ENCODE assay signal across 8 cellular contexts in genomic region chr2:136135924-136136906, GRCh38. TPM values are rescaled to one million over a fixed set of nuclear protein-coding genes. Genes with fewer than 3 reads are reported as not detected.
DNase-seq lines count a peak whose midpoint lies in the region; ATAC-seq, FAIRE-seq and TF ChIP-seq lines count a peak whose summit lies in the region.

No MANE protein-coding gene starts in this region.

- peaks cover 2 to 5% of the 10 kb centered on the region in 2 donors for H3K4me1 ChIP-seq in kidney (ENCODE audit: control insufficient read depth in 1 of 2, insufficient read depth in 1 of 2, low read depth in 1 of 2, low read length in 2 of 2)

- peaks cover 99% of the 10 kb centered on the region for H3K4me1 Mint-ChIP-seq in activated B cell treated with CpG ODN at 0.5 μM for 24 hours
- peaks cover 95% of the 10 kb centered on the region for H3K4me1 Mint-ChIP-seq in stimulated activated memory B cell treated with anti-CD40 and anti-IgM and Interleukin-4, amounts not matched to agents 10 μg/mL and 1 μg/mL and 100 μg/mL, for 72 hours

- peak overlapping the region; percentile 62 for H3K4me3 Mint-ChIP-seq in activated B cell treated with CpG ODN at 0.5 μM for 24 hours
- H3K4me3 Mint-ChIP-seq in stimulated activated memory B cell treated with anti-CD40 and anti-IgM and Interleukin-4, amounts not matched to agents 10 μg/mL and 1 μg/mL and 100 μg/mL, for 72 hours, result no peak overlapping the region

- TF ChIP-seq POLR2A in erythroblast (IDR thresholded peaks at IDR 0.05; ENCODE audit: low read length), result no peak

- POLR2A ChIA-PET in activated B cell treated with CpG ODN at 0.5 μM for 24 hours (lab: Charles Lee), result interaction anchor here (0.7 to 12.1 kb wide), 26 partner anchors 11 to 605 kb away, joined by 3 to 478 read pairs (median 6); partner anchors contain the start of genes CXCR4, DARS1, R3HDM1 and ZRANB3

- H3K4me3 ChIP-seq in kidney (ENCODE audit: low read length in 2 of 2), result no peak overlapping the region

- H3K27ac ChIP-seq in kidney (ENCODE audit: low read depth in 2 of 2, low read length in 2 of 2), result no peak overlapping the region

- no peaks in the 10 kb centered on the region for H3K9me3 Mint-ChIP-seq in activated B cell treated with CpG ODN at 0.5 μM for 24 hours
- no peaks in the 10 kb centered on the region for H3K9me3 Mint-ChIP-seq in stimulated activated memory B cell treated with anti-CD40 and anti-IgM and Interleukin-4, amounts not matched to agents 10 μg/mL and 1 μg/mL and 100 μg/mL, for 72 hours

- peak overlapping the region; percentile 99 for H3K27ac Mint-ChIP-seq in activated B cell treated with CpG ODN at 0.5 μM for 24 hours
- peak overlapping the region; percentile 93 for H3K27ac Mint-ChIP-seq in stimulated activated memory B cell treated with anti-CD40 and anti-IgM and Interleukin-4, amounts not matched to agents 10 μg/mL and 1 μg/mL and 100 μg/mL, for 72 hours

- no peaks in the 10 kb centered on the region for H3K36me3 ChIP-seq in kidney (ENCODE audit: control insufficient read depth in 1 of 2, insufficient read depth in 2 of 2, low read length in 2 of 2)

- in situ Hi-C loops in KBM-7 (cut with MboI; ENCODE audit: low pct_unique_long_range_greater_than_20kb, low sequenced_read_pairs), result no loop called here

- ATAC-seq in GM21390 (IDR thresholded peaks at IDR 0.05; ENCODE audit: unreplicated experiment) (peak; percentile 42), activated B cell treated with CpG ODN at 0.5 μM for 24 hours (ENCODE audit: low read depth) (peak; percentile 48)
- ATAC-seq in stimulated activated memory B cell treated with anti-CD40 and anti-IgM and Interleukin-4, amounts not matched to agents 10 μg/mL and 1 μg/mL and 100 μg/mL, for 72 hours, result peak; percentile 79

- H3K9ac ChIP-seq in kidney (ENCODE audit: low read length in 2 of 2), result no peak overlapping the region

- no peaks in the 10 kb centered on the region for H3K9me3 ChIP-seq in kidney (ENCODE audit: control insufficient read depth in 1 of 2, low read length in 2 of 2)

- DNase-seq in DMS 273 treated with DMSO at 0.1 percent for 48 hours (lab: John Stamatoyannopoulos, UW), result peak; percentile 38
- DNase-seq in KBM-7, result peak; percentile 92
- peak; percentile 52 for DNase-seq in activated B cell treated with CpG ODN at 0.5 μM for 24 hours
- peak; percentile 66 for DNase-seq in effector CD8-positive, alpha-beta T cell (lab: John Stamatoyannopoulos, UW)
- no peak for DNase-seq in kidney
- DNase-seq in erythroblast (lab: John Stamatoyannopoulos, UW), result no peak

- intact Hi-C loops in activated B cell treated with CpG ODN at 0.5 μM for 24 hours (cut with micrococcal nuclease), result loop anchor here (1.0 to 10.0 kb wide), 6 partner anchors 36 to 1391 kb away; partner anchors contain the start of gene UBXN4
- intact Hi-C loops in kidney (cut with DNase I), result no loop called here

- no peaks in the 10 kb centered on the region for H3K27me3 Mint-ChIP-seq in activated B cell treated with CpG ODN at 0.5 μM for 24 hours
- no peaks in the 10 kb centered on the region for H3K27me3 Mint-ChIP-seq in stimulated activated memory B cell treated with anti-CD40 and anti-IgM and Interleukin-4, amounts not matched to agents 10 μg/mL and 1 μg/mL and 100 μg/mL, for 72 hours

- CTCF ChIA-PET in activated B cell treated with CpG ODN at 0.5 μM for 24 hours (lab: Charles Lee), result interaction anchor here (1.2 to 2.5 kb wide), 11 partner anchors 71 to 248 kb away, joined by 3 to 12 read pairs (median 6); partner anchors contain the start of gene DARS1

- no peak for TF ChIP-seq CTCF in activated B cell treated with CpG ODN at 0.5 μM for 24 hours (IDR thresholded peaks at IDR 0.05)
- no peak for TF ChIP-seq CTCF in kidney (IDR thresholded peaks at IDR 0.05; ENCODE audit: borderline replicate concordance, extremely low read depth, insufficient read depth)

- FAIRE-seq in kidney (lab: Jason Lieb, UNC), result no peak

- H3K36me3 Mint-ChIP-seq in activated B cell treated with CpG ODN at 0.5 μM for 24 hours (ENCODE audit: low read depth), result no peaks in the 10 kb centered on the region
- H3K36me3 Mint-ChIP-seq in stimulated activated memory B cell treated with anti-CD40 and anti-IgM and Interleukin-4, amounts not matched to agents 10 μg/mL and 1 μg/mL and 100 μg/mL, for 72 hours, result no peaks in the 10 kb centered on the region

RNA-seq across cellular contexts. Expression of gene CXCR4, which starts 18.3 kb away (rescaled TPM):
- total RNA-seq in activated B cell treated with CpG ODN at 0.5 μM for 24 hours, result 200 and 213 TPM in 2 replicates
- 51.9 TPM for total RNA-seq in kidney
- polyA plus RNA-seq in kidney (ENCODE audit: insufficient read depth, low read depth, low replicate concordance), result 9.5 TPM

Comparison
In these comparisons a context has a peak if more than half of its experiments do, and no peak if none do; other contexts are left out.
1. DNase-seq: peak in DMS 273 treated with DMSO at 0.1 percent for 48 hours (single experiment), KBM-7 (single experiment), activated B cell treated with CpG ODN at 0.5 μM for 24 hours (single experiment) and effector CD8-positive, alpha-beta T cell (single experiment); none in kidney (single experiment) and erythroblast (0 of 2).
2. Peak in every context shown above with its lines, with median percentiles within 50 percentile points of each other: ATAC-seq.